Comparison of ENCODE assay signal across 10 cellular contexts in genomic region chr7:263483-264351, GRCh38. TPM values are rescaled to one million over a fixed set of nuclear protein-coding genes. Genes with fewer than 3 reads are reported as not detected.
A peak's percentile ranks its signal among the peaks of the same experiment; 100 is the strongest.
DNase-seq lines count a peak whose midpoint lies in the region; TF ChIP-seq lines count a peak whose summit lies in the region.
"Not testable (repeated sequence)": the region's sequence is repeated elsewhere in the genome, so short reads cannot be mapped to it uniquely, and the experiment has no call there.
"Had no signal": no experiment of that assay in that cellular context is flagged by ENCODE, and none has a peak within 500 bp of the region (broad histone marks: within the 10 kb centered on the region; RNA-seq: fewer than 3 reads in every experiment).

No MANE protein-coding gene starts in this region.

- 38 to 61% methylated on average over 4 to 13 of the region's 37 CpGs for WGBS in transverse colon (ENCODE audit: low coverage in 1 of 2), 2 donors

- not testable (repeated sequence) for H3K4me2 ChIP-seq in SU-DHL-6 (ENCODE audit: low read depth, low read length, poor library complexity, severe bottlenecking)

- not testable (repeated sequence) for H3K9me2 ChIP-seq in SU-DHL-6 (replicated peaks; ENCODE audit: insufficient read depth, low read length)

- not testable (repeated sequence) for H4K20me1 ChIP-seq in SU-DHL-6 (ENCODE audit: low read depth, low read length)

- H3K36me3 ChIP-seq in SU-DHL-6 (ENCODE audit: low read length); kidney epithelial cell (ENCODE audit: control insufficient read depth, insufficient read depth, low read length); transverse colon: not testable (repeated sequence)

- H3F3A ChIP-seq in SU-DHL-6 (ENCODE audit: insufficient read depth) = not testable (repeated sequence)

- not testable (repeated sequence) for H3K9ac ChIP-seq in SU-DHL-6 (ENCODE audit: low read length)

- not testable (repeated sequence) for H3K4me3 ChIP-seq in SU-DHL-6 (ENCODE audit: insufficient read depth, low read length, poor library complexity, severe bottlenecking); kidney epithelial cell (ENCODE audit: low read depth, low read length); retinal pigment epithelial cell (ENCODE audit: low read length); transverse colon

- intact Hi-C loops in transverse colon (cut with DNase I; ENCODE audit: low total_unique reads) = not testable (repeated sequence)

- TF ChIP-seq POLR2A in transverse colon (IDR thresholded peaks at IDR 0.05) = not testable (repeated sequence)

- peaks cover 29% of the 10 kb centered on the region for H3K9me3 ChIP-seq in SU-DHL-6 (ENCODE audit: insufficient read depth, low read length)
- not testable (repeated sequence) for H3K9me3 ChIP-seq in transverse colon

- peaks cover 4 to 32% (median 26%) of the 10 kb centered on the region in 4 donors for H3K4me1 ChIP-seq in transverse colon

- H2AFZ ChIP-seq in SU-DHL-6 (ENCODE audit: low read depth, low read length, severe bottlenecking) = not testable (repeated sequence)

- H3K27ac ChIP-seq in SU-DHL-6 (ENCODE audit: low read depth, low read length) = not testable (repeated sequence)
- peak overlapping the region; percentile 44 to 85 (median 74) for H3K27ac ChIP-seq in transverse colon

- in situ Hi-C loops in transverse colon (cut with MboI; ENCODE audit: low pct_ligation_motif_present in 1 of 4, low pct_unique_long_range_greater_than_20kb in 1 of 4, low sequenced_read_pairs in 3 of 4) = not testable (repeated sequence)

- TF ChIP-seq CTCF in LNCAP (IDR thresholded peaks at IDR 0.05) (peak; percentile 29; the same call in 1 of the 2 replicates), SU-DHL-6 (IDR thresholded peaks at IDR 0.05; ENCODE audit: insufficient read depth, low read length, poor library complexity, severe bottlenecking) (peak; percentile 41), kidney epithelial cell (IDR thresholded peaks at IDR 0.05; ENCODE audit: insufficient read depth, low read length, poor library complexity, severe bottlenecking) (peak; percentile 35), retinal pigment epithelial cell (conservative IDR thresholded peaks at IDR 0.05; ENCODE audit: low read depth, low read length) (peak; percentile 5), transverse colon (IDR thresholded peaks at IDR 0.05) (peak in 4 of 5 experiments; percentile 46 to 73 (median 66))

- peak; percentile 47 for DNase-seq in GF-D8 (lab: John Stamatoyannopoulos, UW)
- peak; percentile 27 for DNase-seq in activated T-cell treated with anti-CD3 and anti-CD28 coated beads for 48 hours (ENCODE audit: low read depth)
- DNase-seq in central memory CD4-positive, alpha-beta T cell = peak; percentile 46
- DNase-seq in kidney epithelial cell (ENCODE audit: low read depth); retinal pigment epithelial cell (ENCODE audit: low read depth): not testable (repeated sequence)
- peak; percentile 29 for DNase-seq in transverse colon

- not testable (repeated sequence) for H3K27me3 ChIP-seq in SU-DHL-6 (ENCODE audit: low read length); kidney epithelial cell (ENCODE audit: control insufficient read depth, insufficient read depth, low read length); transverse colon

- not testable (repeated sequence) for H3K79me2 ChIP-seq in SU-DHL-6 (ENCODE audit: insufficient read depth, low read length)

- not testable (repeated sequence) for TF ChIP-seq EP300 in transverse colon (IDR thresholded peaks at IDR 0.05; ENCODE audit: low read depth)

RNA-seq across cellular contexts. Expression of gene FOXL3, which starts 26.3 kb away (rescaled TPM):
- total RNA-seq in kidney epithelial cell = not detected in 2 replicates
- total RNA-seq in transverse colon = not detected
- total RNA-seq: Daoy, hepatocyte had no signal

Comparison
In these comparisons a context has a peak if more than half of its experiments do, and no peak if none do; other contexts are left out.
1. CTCF ChIP-seq: peak in every context shown above with its lines; median percentile 66 in transverse colon; 41 in SU-DHL-6; 35 in kidney epithelial cell; 29 in LNCAP; 5 in retinal pigment epithelial cell.